ENCODE assay signal across 12 cellular contexts in the genomic region with DNA sequence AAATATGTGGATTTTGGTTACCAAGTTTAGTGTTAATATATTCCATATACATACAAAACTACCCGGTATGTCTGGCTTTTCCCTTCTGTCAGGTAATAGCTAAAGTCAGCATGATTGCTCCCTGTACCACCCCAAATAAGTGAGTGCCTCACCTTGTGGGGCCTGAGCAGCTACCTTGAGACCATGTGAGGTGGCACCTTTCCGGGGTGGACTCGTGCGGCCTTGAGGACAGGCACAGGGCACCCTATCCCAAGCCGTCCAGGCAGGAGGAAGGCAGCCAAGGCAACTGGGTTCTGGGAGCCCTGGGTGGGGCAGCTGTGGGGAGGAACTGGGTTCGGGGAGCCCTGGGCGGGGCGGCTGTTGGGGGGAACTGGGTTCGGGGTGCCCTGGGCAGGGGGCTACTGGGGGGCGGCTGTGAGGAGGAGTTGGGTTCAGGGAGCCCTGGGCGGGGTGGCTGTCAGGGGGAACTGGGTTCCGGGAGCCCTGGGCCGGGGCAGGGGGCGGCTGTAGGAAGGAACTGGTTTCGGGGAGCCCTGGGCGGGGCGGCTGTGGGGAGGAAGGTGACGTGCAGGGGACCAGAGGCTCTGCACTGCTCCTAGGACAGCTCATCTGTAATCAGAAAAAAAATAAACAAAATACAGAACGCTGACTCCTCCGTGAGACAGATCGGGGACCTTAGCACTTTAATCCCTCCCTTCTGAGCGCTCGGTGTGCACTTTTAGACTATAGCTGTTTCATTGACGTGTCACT.
A peak's percentile ranks its signal among the peaks of the same experiment; 100 is the strongest.
DNase-seq lines count a peak whose midpoint lies in the region; TF ChIP-seq lines count a peak whose summit lies in the region.
"Had no signal": no experiment of that assay in that cellular context is flagged by ENCODE, and none has a peak within 500 bp of the region (broad histone marks: within the 10 kb centered on the region; RNA-seq: fewer than 3 reads in every experiment).

No MANE protein-coding gene starts in this region.

- POLR2A ChIA-PET in OCI-LY7 (lab: Charles Lee): no interaction called here

- H3K9me3 Mint-ChIP-seq in osteocyte (ENCODE audit: unreplicated experiment): no peaks in the 10 kb centered on the region

- DNase-seq in H7 (peak; percentile 70), T-helper 2 cell (peak; percentile 41 to 81 (median 68)), activated gamma-delta T cell treated with Interleukin-2 at 50 U/mL for 16 hours (peak; percentile 21), osteocyte (ENCODE audit: extremely low spot score, unreplicated experiment) (no peak), OCI-LY7 (ENCODE audit: low spot score) (no peak), prostate gland (ENCODE audit: low spot score) (no peak), D341Med (ENCODE audit: low spot score) (no peak)
- DNase-seq: DMS79, islet precursor cell, ovary, uterus had no signal

- H3K4me3 Mint-ChIP-seq in osteocyte (ENCODE audit: unreplicated experiment): no peak overlapping the region

- CTCF ChIA-PET in OCI-LY7 (lab: Charles Lee; ENCODE audit: unreplicated experiment): no interaction called here

- intact Hi-C loops in OCI-LY7 (cut with micrococcal nuclease; ENCODE audit: unreplicated experiment) (no loop called here), prostate gland (cut with DNase I) (loop anchor here (10.0 kb wide), 1 partner anchor 60 kb away; no protein-coding TSS in a partner anchor)

- H3K4me2 ChIP-seq in OCI-LY7 (ENCODE audit: low read length): no peak overlapping the region

- peaks cover 25% of the 10 kb centered on the region for H3K4me1 Mint-ChIP-seq in osteocyte (ENCODE audit: unreplicated experiment)

- peak overlapping the region; percentile 31 for H3K27ac Mint-ChIP-seq in osteocyte (ENCODE audit: unreplicated experiment)

- TF ChIP-seq POLR2A in prostate gland (IDR thresholded peaks at IDR 0.05): no peak

- no peaks in the 10 kb centered on the region for H4K20me1 ChIP-seq in OCI-LY7 (ENCODE audit: insufficient read depth, low read length)

- H3K4me3 ChIP-seq in H7 (ENCODE audit: insufficient read depth, low read depth, low read length) (no peak overlapping the region), OCI-LY7 (ENCODE audit: low read depth, low read length, poor library complexity, severe bottlenecking) (no peak overlapping the region), prostate gland (no peak overlapping the region)
- H3K4me3 ChIP-seq: esophagus muscularis mucosa, ovary, uterus had no signal

- peaks cover 36% of the 10 kb centered on the region for H3K36me3 Mint-ChIP-seq in osteocyte (ENCODE audit: unreplicated experiment)

- no peaks in the 10 kb centered on the region for H3K27me3 Mint-ChIP-seq in osteocyte (ENCODE audit: unreplicated experiment)

- TF ChIP-seq CTCF in osteocyte (IDR thresholded peaks at IDR 0.05) (no peak), OCI-LY7 (conservative IDR thresholded peaks at IDR 0.05; ENCODE audit: low read length) (no peak), prostate gland (IDR thresholded peaks at IDR 0.05) (no peak)

- no peaks in the 10 kb centered on the region for H3K27me3 ChIP-seq in H7 (ENCODE audit: control insufficient read depth, insufficient read depth, low read length)
- H3K27me3 ChIP-seq in prostate gland (replicated peaks; ENCODE audit: insufficient read depth): no peaks in the 10 kb centered on the region
- H3K27me3 ChIP-seq: esophagus muscularis mucosa, ovary, uterus had no signal

- BruUV-seq in OCI-LY7 (replicated peaks; lab: Mats Ljungman, UMichigan): no TSS peak

- no peaks in the 10 kb centered on the region for H3K4me1 ChIP-seq in OCI-LY7 (ENCODE audit: insufficient read depth, low read length, poor library complexity, severe bottlenecking)
- H3K4me1 ChIP-seq in prostate gland (replicated peaks): peaks cover 7% of the 10 kb centered on the region
- H3K4me1 ChIP-seq: uterus had no signal

- no peaks in the 10 kb centered on the region for H3K79me2 ChIP-seq in OCI-LY7 (ENCODE audit: insufficient read depth, low read depth, low read length)

- WGBS in prostate gland: 67% methylated on average over 24 of the region's 24 CpGs

- H3K9me3 ChIP-seq in OCI-LY7 (ENCODE audit: low read length) (no peaks in the 10 kb centered on the region), prostate gland (no peaks in the 10 kb centered on the region)
- H3K9me3 ChIP-seq: esophagus muscularis mucosa, ovary, uterus had no signal

- no peaks in the 10 kb centered on the region for H3K9me2 ChIP-seq in OCI-LY7 (ENCODE audit: insufficient read depth, low read length)

- no peak overlapping the region for H2AFZ ChIP-seq in OCI-LY7 (ENCODE audit: low read length)

- no peaks in the 10 kb centered on the region for H3K36me3 ChIP-seq in H7 (replicated peaks; ENCODE audit: control insufficient read depth, insufficient read depth, low read length)
- H3K36me3 ChIP-seq in OCI-LY7 (ENCODE audit: insufficient read depth, low read length): no peaks in the 10 kb centered on the region
- H3K36me3 ChIP-seq in prostate gland: peaks cover 0 to 10% of the 10 kb centered on the region in 2 donors
- H3K36me3 ChIP-seq: ovary, uterus had no signal

- H3K27ac ChIP-seq in OCI-LY7 (ENCODE audit: low read depth, low read length, poor library complexity, severe bottlenecking): no peak overlapping the region
- no peak overlapping the region for H3K27ac ChIP-seq in prostate gland
- H3K27ac ChIP-seq: esophagus muscularis mucosa, ovary, uterus had no signal

Comparison
In these comparisons a context has a peak if more than half of its experiments do, and no peak if none do; other contexts are left out.
1. DNase-seq: peak in H7 (single experiment), T-helper 2 cell (5 of 5) and activated gamma-delta T cell treated with Interleukin-2 at 50 U/mL for 16 hours (single experiment); none in osteocyte (single experiment), OCI-LY7 (single experiment), prostate gland (single experiment) and D341Med (single experiment).